In the genomic region with DNA sequence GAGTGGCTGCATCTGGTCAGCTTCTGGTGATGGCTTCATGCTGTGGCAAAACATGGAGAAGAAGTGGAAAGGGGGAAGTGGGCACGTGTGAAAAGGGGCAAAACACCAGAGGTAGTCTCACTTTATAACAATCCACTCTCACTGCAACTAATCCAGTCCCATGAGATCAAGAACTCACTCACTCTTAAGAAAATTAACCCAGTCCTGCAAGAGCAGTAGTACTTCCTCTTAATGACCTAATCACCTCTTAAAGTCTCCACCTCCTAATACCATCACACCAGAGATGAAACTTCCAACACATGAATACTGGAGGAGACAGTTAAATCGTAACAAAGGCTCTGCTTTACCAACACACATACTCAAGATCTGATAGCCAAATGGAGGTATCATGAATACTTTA, we compare ENCODE assay signal across 15 cellular contexts.
DNase-seq lines count a peak whose midpoint lies in the region; ATAC-seq and TF ChIP-seq lines count a peak whose summit lies in the region.
"Had no signal": no experiment of that assay in that cellular context is flagged by ENCODE, and none has a peak within 500 bp of the region (broad histone marks: within the 10 kb centered on the region; RNA-seq: fewer than 3 reads in every experiment).

No MANE protein-coding gene starts in this region.

- H3K4me3 ChIP-seq in ACC112 (ENCODE audit: low read depth, low read length): no peak overlapping the region
- H3K4me3 ChIP-seq in CD8-positive, alpha-beta memory T cell (ENCODE audit: low read length): no peak overlapping the region
- no peak overlapping the region for H3K4me3 ChIP-seq in hepatocyte
- H3K4me3 ChIP-seq: lung had no signal

- H2AFZ ChIP-seq in ACC112 (ENCODE audit: low read length, unreplicated experiment) (peak overlapping the region; percentile 5), hepatocyte (no peak overlapping the region)
- H2AFZ ChIP-seq: parathyroid adenoma had no signal

- H3K27ac Mint-ChIP-seq in CD8-positive, alpha-beta memory T cell: peak overlapping the region; percentile 43 to 88 (median 76)
- peak overlapping the region; percentile 61 for H3K27ac Mint-ChIP-seq in central memory CD8-positive, alpha-beta T cell (ENCODE audit: low read depth)

- DNase-seq in CD8-positive, alpha-beta memory T cell: no peak
- DNase-seq in NCI-H82 treated with DMSO at 0.1 percent for 48 hours (lab: John Stamatoyannopoulos, UW; ENCODE audit: unreplicated experiment): peak; percentile 13
- no peak for DNase-seq in central memory CD8-positive, alpha-beta T cell (ENCODE audit: low spot score in 2 of 2)
- no peak for DNase-seq in hepatocyte (ENCODE audit: low spot score)
- DNase-seq: activated CD4-positive, alpha-beta T cell treated with anti-CD3 and anti-CD28 coated beads, Interleukin-2, amount 50 U/mL, for 4 hours; hippocampal formation; islet precursor cell; NCI-H1436; NK-92 treated with Interleukin-12 subunit alpha and Interleukin-12 subunit beta, amount 100 ng/mL, for 24 hours; stimulated activated CD4-positive, alpha-beta T cell treated with anti-CD3 and anti-CD28 coated beads, Interleukin-1b, Interleukin-23, amount 100 ng/mL, for 48 hours had no signal

- CTCF ChIA-PET in CD8-positive, alpha-beta memory T cell (lab: Charles Lee): no interaction called here

- H3K27me3 ChIP-seq in ACC112 (ENCODE audit: insufficient read depth, low read length): no peaks in the 10 kb centered on the region
- no peaks in the 10 kb centered on the region for H3K27me3 ChIP-seq in CD8-positive, alpha-beta memory T cell (ENCODE audit: insufficient read depth, low read length, poor library complexity, severe bottlenecking)
- no peaks in the 10 kb centered on the region for H3K27me3 ChIP-seq in hepatocyte

- no peak for TF ChIP-seq CTCF in hepatocyte (IDR thresholded peaks at IDR 0.05; ENCODE audit: poor library complexity)

- H4K20me1 ChIP-seq in hepatocyte (ENCODE audit: insufficient read depth, poor library complexity, severe bottlenecking): no peaks in the 10 kb centered on the region

- H3K36me3 ChIP-seq in ACC112 (ENCODE audit: insufficient read depth, low read length) (no peaks in the 10 kb centered on the region), hepatocyte (replicated peaks; ENCODE audit: insufficient read depth, low read depth) (no peaks in the 10 kb centered on the region)
- H3K36me3 ChIP-seq in CD8-positive, alpha-beta memory T cell (ENCODE audit: insufficient read depth, low read length): no peaks in the 10 kb centered on the region

- H3K27ac ChIP-seq in ACC112 (ENCODE audit: low read depth, low read length) (no peak overlapping the region), hepatocyte (no peak overlapping the region)
- no peak overlapping the region for H3K27ac ChIP-seq in CD8-positive, alpha-beta memory T cell (ENCODE audit: low read depth, low read length)
- H3K27ac ChIP-seq: parathyroid adenoma had no signal

- no peaks in the 10 kb centered on the region for H3K9me3 ChIP-seq in CD8-positive, alpha-beta memory T cell (ENCODE audit: low read length)
- H3K9me3 ChIP-seq in hepatocyte (ENCODE audit: low read depth): no peaks in the 10 kb centered on the region

- WGBS in hepatocyte (ENCODE audit: low lambda C conversion rate, missing lambda C conversion rate): 77% methylated on average over 2 of the region's 2 CpGs

- peaks cover 61 to 83% (median 80%) of the 10 kb centered on the region in 3 donors for H3K4me1 Mint-ChIP-seq in CD8-positive, alpha-beta memory T cell
- H3K4me1 Mint-ChIP-seq in central memory CD8-positive, alpha-beta T cell: peaks cover 60% of the 10 kb centered on the region

- H3K9me2 ChIP-seq in hepatocyte (replicated peaks; ENCODE audit: insufficient read depth): no peaks in the 10 kb centered on the region

- H3K79me2 ChIP-seq in ACC112 (ENCODE audit: control insufficient read depth, insufficient read depth, low read length, unreplicated experiment) (no peaks in the 10 kb centered on the region), hepatocyte (no peaks in the 10 kb centered on the region)
- H3K79me2 ChIP-seq: parathyroid adenoma had no signal

- no peaks in the 10 kb centered on the region for H3K9me3 Mint-ChIP-seq in CD8-positive, alpha-beta memory T cell
- no peaks in the 10 kb centered on the region for H3K9me3 Mint-ChIP-seq in central memory CD8-positive, alpha-beta T cell

- H3K4me3 Mint-ChIP-seq in CD8-positive, alpha-beta memory T cell: peak overlapping the region in 5 of 7 donors; percentile 2 to 66 (median 12)
- peak overlapping the region; percentile 19 for H3K4me3 Mint-ChIP-seq in central memory CD8-positive, alpha-beta T cell

- H3K4me1 ChIP-seq in ACC112 (ENCODE audit: control insufficient read depth, insufficient read depth, low read length, unreplicated experiment): no peaks in the 10 kb centered on the region
- H3K4me1 ChIP-seq in CD8-positive, alpha-beta memory T cell (ENCODE audit: insufficient read depth, low read length): peaks cover 27% of the 10 kb centered on the region
- H3K4me1 ChIP-seq in hepatocyte (ENCODE audit: insufficient read depth): no peaks in the 10 kb centered on the region
- H3K4me1 ChIP-seq: parathyroid adenoma had no signal

- peaks cover 2 to 18% (median 7%) of the 10 kb centered on the region in 3 donors for H3K36me3 Mint-ChIP-seq in CD8-positive, alpha-beta memory T cell
- peaks cover 9% of the 10 kb centered on the region for H3K36me3 Mint-ChIP-seq in central memory CD8-positive, alpha-beta T cell (ENCODE audit: insufficient read depth)

- no peaks in the 10 kb centered on the region for H3K27me3 Mint-ChIP-seq in CD8-positive, alpha-beta memory T cell
- H3K27me3 Mint-ChIP-seq in central memory CD8-positive, alpha-beta T cell: no peaks in the 10 kb centered on the region

- no peak overlapping the region for H3K4me2 ChIP-seq in hepatocyte

- ATAC-seq in central memory CD8-positive, alpha-beta T cell (replicated peaks; ENCODE audit: extremely low read depth, poor library complexity, severe bottlenecking): peak; percentile 16
- ATAC-seq in GM21526 (IDR thresholded peaks at IDR 0.05; ENCODE audit: low FRiP score, unreplicated experiment) (no peak), HG03457 (IDR thresholded peaks at IDR 0.05; ENCODE audit: unreplicated experiment) (no peak)

- POLR2A ChIA-PET in CD8-positive, alpha-beta memory T cell (lab: Charles Lee): no interaction called here
